In the genomic region with DNA sequence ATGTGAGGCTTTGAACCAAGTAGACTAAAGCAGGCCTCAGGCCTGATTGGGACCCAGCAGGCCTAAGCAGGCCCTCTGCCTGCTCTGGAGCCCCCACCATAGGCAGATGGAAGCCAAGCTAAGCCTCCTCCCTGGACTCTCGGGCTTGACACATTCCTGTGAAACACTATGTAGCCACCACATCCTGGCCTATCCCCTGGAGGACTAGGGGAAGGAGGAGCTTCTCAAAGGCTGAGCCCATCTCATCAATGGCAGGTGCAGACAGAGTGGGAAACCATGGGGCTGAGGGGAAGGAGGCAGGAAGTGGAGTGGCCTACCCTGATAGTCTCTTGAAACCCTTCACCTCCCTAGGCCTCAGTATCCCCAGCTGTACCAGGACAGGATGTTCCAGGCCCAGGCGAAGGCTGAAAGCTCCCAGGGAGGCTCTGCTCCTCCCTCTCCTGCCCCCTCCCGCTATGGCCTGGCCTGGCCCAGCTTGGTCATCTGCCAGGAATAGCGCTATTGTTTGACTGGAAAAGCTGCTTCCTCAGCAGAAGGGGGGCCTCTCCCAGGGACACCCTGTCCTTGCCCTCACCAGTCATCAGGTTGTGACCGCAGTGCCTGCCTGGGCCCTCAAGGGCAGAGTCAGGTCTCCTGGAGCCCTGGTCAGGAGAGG, we compare ENCODE assay signal across 8 cellular contexts. TPM values are rescaled to one million over a fixed set of nuclear protein-coding genes. Genes with fewer than 3 reads are reported as not detected.
DNase-seq lines count a peak whose midpoint lies in the region; ATAC-seq and TF ChIP-seq lines count a peak whose summit lies in the region.

No MANE protein-coding gene starts in this region.

- peak overlapping the region; percentile 79 for H3K27ac ChIP-seq in RWPE2 (ENCODE audit: poor library complexity, severe bottlenecking)
- H3K27ac ChIP-seq in upper lobe of right lung = peak overlapping the region; percentile 92

- peaks cover 16% of the 10 kb centered on the region for H3K36me3 Mint-ChIP-seq in T-helper 1 cell treated with Interleukin-12 subunit alpha and Interleukin-12 subunit beta and Interleukin-4 antibody, amounts not matched to agents 30 μg/mL and 1 μg/mL, for 36 hours (ENCODE audit: low read depth)
- H3K36me3 Mint-ChIP-seq in endothelial cell (ENCODE audit: low read depth, unreplicated experiment) = peaks cover 16% of the 10 kb centered on the region

- DNase-seq in T-helper 1 cell (no peak), RWPE2 (ENCODE audit: low spot score) (no peak), endothelial cell (ENCODE audit: low spot score) (peak; percentile 52), mesenteric fat pad (ENCODE audit: low spot score) (peak; percentile 93), upper lobe of right lung (peak; percentile 91), KG1 (lab: John Stamatoyannopoulos, UW) (no peak)
- no peak for DNase-seq in activated effector memory CD4-positive, alpha-beta T cell treated with Interleukin-2 at 50 U/mL for 16 hours

- peak overlapping the region; percentile 85 for H3K27ac Mint-ChIP-seq in T-helper 1 cell treated with Interleukin-12 subunit alpha and Interleukin-12 subunit beta and Interleukin-4 antibody, amounts not matched to agents 30 μg/mL and 1 μg/mL, for 36 hours
- no peak overlapping the region for H3K27ac Mint-ChIP-seq in endothelial cell (ENCODE audit: unreplicated experiment)

- H3K4me1 ChIP-seq in RWPE2 (ENCODE audit: insufficient read depth, poor library complexity, severe bottlenecking) = peaks cover 22% of the 10 kb centered on the region
- peaks cover 36% of the 10 kb centered on the region for H3K4me1 ChIP-seq in upper lobe of right lung

- no peaks in the 10 kb centered on the region for H3K27me3 Mint-ChIP-seq in T-helper 1 cell treated with Interleukin-12 subunit alpha and Interleukin-12 subunit beta and Interleukin-4 antibody, amounts not matched to agents 30 μg/mL and 1 μg/mL, for 36 hours (ENCODE audit: low read depth)
- H3K27me3 Mint-ChIP-seq in endothelial cell (ENCODE audit: unreplicated experiment) = peaks cover 3% of the 10 kb centered on the region

- H3K36me3 ChIP-seq in RWPE2 (ENCODE audit: low read depth) = peaks cover 10% of the 10 kb centered on the region; the same call in 1 of the 2 replicates
- H3K36me3 ChIP-seq in upper lobe of right lung = peaks cover 41% of the 10 kb centered on the region

- intact Hi-C loops in upper lobe of right lung (cut with DNase I) = no loop called here

- ATAC-seq in RWPE2 (ENCODE audit: low read depth) (peak; percentile 45), upper lobe of right lung (peak; percentile 52)

- H3K4me3 Mint-ChIP-seq in T-helper 1 cell treated with Interleukin-12 subunit alpha and Interleukin-12 subunit beta and Interleukin-4 antibody, amounts not matched to agents 30 μg/mL and 1 μg/mL, for 36 hours = no peak overlapping the region
- no peak overlapping the region for H3K4me3 Mint-ChIP-seq in endothelial cell (ENCODE audit: unreplicated experiment)

- H3K4me3 ChIP-seq in RWPE2 (ENCODE audit: severe bottlenecking) = no peak overlapping the region
- no peak overlapping the region for H3K4me3 ChIP-seq in upper lobe of right lung

- H3K9me3 Mint-ChIP-seq in T-helper 1 cell treated with Interleukin-12 subunit alpha and Interleukin-12 subunit beta and Interleukin-4 antibody, amounts not matched to agents 30 μg/mL and 1 μg/mL, for 36 hours = no peaks in the 10 kb centered on the region
- no peaks in the 10 kb centered on the region for H3K9me3 Mint-ChIP-seq in endothelial cell (ENCODE audit: unreplicated experiment)

- peaks cover 26% of the 10 kb centered on the region for H3K4me1 Mint-ChIP-seq in T-helper 1 cell treated with Interleukin-12 subunit alpha and Interleukin-12 subunit beta and Interleukin-4 antibody, amounts not matched to agents 30 μg/mL and 1 μg/mL, for 36 hours (ENCODE audit: low read depth)
- peaks cover 10% of the 10 kb centered on the region for H3K4me1 Mint-ChIP-seq in endothelial cell (ENCODE audit: unreplicated experiment)

- no peaks in the 10 kb centered on the region for H3K9me3 ChIP-seq in RWPE2 (ENCODE audit: severe bottlenecking)
- H3K9me3 ChIP-seq in upper lobe of right lung = no peaks in the 10 kb centered on the region

- H3K27me3 ChIP-seq in RWPE2 (ENCODE audit: insufficient read depth, poor library complexity, severe bottlenecking) (no peaks in the 10 kb centered on the region), upper lobe of right lung (no peaks in the 10 kb centered on the region)

- TF ChIP-seq CTCF in RWPE2 (IDR thresholded peaks at IDR 0.05; ENCODE audit: poor library complexity, severe bottlenecking) (no peak), endothelial cell (IDR thresholded peaks at IDR 0.05; ENCODE audit: unreplicated experiment) (no peak), upper lobe of right lung (IDR thresholded peaks at IDR 0.05) (no peak)

RNA-seq across cellular contexts. Expression of a gene that starts 1.5 kb away (rescaled TPM):
- total RNA-seq in endothelial cell (ENCODE audit: unreplicated experiment) (17.2 TPM), mesenteric fat pad (11.6 TPM), upper lobe of right lung (15.9 TPM)

RNA-seq across cellular contexts. Expression of a gene that starts 24.2 kb away (rescaled TPM):
- total RNA-seq in endothelial cell (ENCODE audit: unreplicated experiment) (not detected), mesenteric fat pad (8.0 TPM), upper lobe of right lung (1.6 TPM)

RNA-seq across cellular contexts. Expression of a gene that starts 35.9 kb away (rescaled TPM):
- total RNA-seq in endothelial cell (ENCODE audit: unreplicated experiment) (7.9 TPM), mesenteric fat pad (25.8 TPM), upper lobe of right lung (29.6 TPM)

RNA-seq across cellular contexts. Expression of a gene that starts 44.2 kb away (rescaled TPM):
- 0.23 TPM for total RNA-seq in endothelial cell (ENCODE audit: unreplicated experiment)
- total RNA-seq in mesenteric fat pad = 34.8 TPM
- total RNA-seq in upper lobe of right lung = 6.9 TPM

Comparison
In these comparisons a context has a peak if more than half of its experiments do, and no peak if none do; other contexts are left out.
1. DNase-seq: peak in endothelial cell (single experiment), mesenteric fat pad (single experiment) and upper lobe of right lung (single experiment); none in T-helper 1 cell (0 of 5), RWPE2 (single experiment), activated effector memory CD4-positive, alpha-beta T cell treated with Interleukin-2 at 50 U/mL for 16 hours (single experiment) and KG1 (single experiment).